Comparison of ENCODE assay signal across 32 cellular contexts in the genomic region with DNA sequence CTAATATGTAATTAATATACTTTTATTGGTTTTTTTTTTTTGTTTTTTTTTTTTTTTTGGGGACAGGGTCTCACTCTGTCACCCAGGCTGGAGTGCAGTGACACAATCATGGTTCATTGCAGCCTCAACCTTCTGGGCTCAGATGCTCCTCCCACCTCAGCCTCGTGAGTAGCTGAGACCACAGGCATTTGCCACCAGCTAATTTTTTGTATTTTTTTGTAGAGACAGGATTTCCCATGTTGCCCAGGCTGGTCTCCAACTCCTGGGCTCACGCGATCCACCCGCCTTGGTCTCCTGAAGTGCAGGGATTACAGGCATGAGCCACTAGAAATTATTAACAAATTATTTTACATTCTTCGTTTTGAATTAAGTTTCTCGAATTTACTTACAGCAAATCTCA. TPM values are rescaled to one million over a fixed set of nuclear protein-coding genes. Genes with fewer than 3 reads are reported as not detected.
DNase-seq lines count a peak whose midpoint lies in the region; ATAC-seq lines count a peak whose summit lies in the region.
"Had no signal": no experiment of that assay in that cellular context is flagged by ENCODE, and none has a peak within 500 bp of the region (broad histone marks: within the 10 kb centered on the region; RNA-seq: fewer than 3 reads in every experiment).

No MANE protein-coding gene starts in this region.

- peaks cover 6% of the 10 kb centered on the region for H3K27me3 Mint-ChIP-seq in T-helper 17 cell
- H3K27me3 Mint-ChIP-seq: activated CD8-positive, alpha-beta memory T cell treated with anti-CD3 and anti-CD28 coated beads, Interleukin-2, amount 10 ng/mL, durations not matched to agents 7 days and 5 days had no signal

- ATAC-seq in T-helper 17 cell = no peak
- ATAC-seq: activated CD8-positive, alpha-beta memory T cell treated with anti-CD3 and anti-CD28 coated beads, Interleukin-2, amount 10 ng/mL, durations not matched to agents 7 days and 5 days; activated naive CD8-positive, alpha-beta T cell treated with anti-CD3 and anti-CD28 coated beads, Interleukin-2, amount 50 U/mL, for 24 hours; CD8-positive, alpha-beta T cell; left ventricle myocardium superior; sciatic nerve had no signal

- H3K27me3 ChIP-seq in SJSA1 (replicated peaks) = no peaks in the 10 kb centered on the region
- H3K27me3 ChIP-seq: tibial nerve had no signal

- no peaks in the 10 kb centered on the region for H3K36me3 ChIP-seq in SJSA1
- H3K36me3 ChIP-seq: neutrophil, tibial nerve had no signal

- H3K4me1 Mint-ChIP-seq in T-helper 17 cell = peaks cover 11% of the 10 kb centered on the region

- H3K4me3 ChIP-seq in SJSA1 = no peak overlapping the region
- H3K4me3 ChIP-seq: coronary artery, tibial nerve had no signal

- H3K36me3 Mint-ChIP-seq in T-helper 17 cell (ENCODE audit: low read depth) = peaks cover 4% of the 10 kb centered on the region
- H3K36me3 Mint-ChIP-seq: activated CD8-positive, alpha-beta memory T cell treated with anti-CD3 and anti-CD28 coated beads, Interleukin-2, amount 10 ng/mL, durations not matched to agents 7 days and 5 days; CD8-positive, alpha-beta T cell had no signal

- DNase-seq in Daoy (ENCODE audit: low read depth) (peak; percentile 39), H4 (ENCODE audit: low spot score) (peak; percentile 49), SJSA1 (ENCODE audit: low read depth in 1 of 2, low spot score in 2 of 2) (peak; percentile 56 to 60), kidney tubule cell (ENCODE audit: low spot score) (peak; percentile 39), T-helper 17 cell (no peak), NCI-H446 treated with DMSO at 0.1 percent for 48 hours (lab: John Stamatoyannopoulos, UW) (no peak), hippocampal formation (lab: John Stamatoyannopoulos, UW) (no peak), Kasumi-1 (lab: John Stamatoyannopoulos, UW) (no peak)
- DNase-seq: activated CD4-positive, alpha-beta T cell treated with anti-CD3 and anti-CD28 coated beads, Interleukin-2, amount 50 U/mL, for 1 hour; activated CD4-positive, CD25-positive, alpha-beta regulatory T cell; activated CD8-positive, alpha-beta memory T cell treated with anti-CD3 and anti-CD28 coated beads, Interleukin-2, amount 10 ng/mL, durations not matched to agents 7 days and 5 days; activated naive CD8-positive, alpha-beta T cell treated with anti-CD3 and anti-CD28 coated beads, Interleukin-2, amount 50 U/mL, for 24 hours; activated T-cell treated with anti-CD3 and anti-CD28 coated beads, Interleukin-2, amount 50 U/mL, for 48 hours; caudate nucleus; CD8-positive, alpha-beta T cell; DMS 273 treated with DMSO at 0.1 percent for 48 hours; effector memory CD4-positive, alpha-beta T cell; glutamatergic neuron; left ventricle myocardium superior; NCI-H1048; NCI-H1694; NCI-H510A; SK-N-SH; stimulated activated CD4-positive, alpha-beta T cell treated with anti-CD3 and anti-CD28 coated beads, Interleukin-12 subunit alpha, Interleukin-12 subunit beta, amount 100 ng/mL, for 4 hours; stimulated activated CD4-positive, alpha-beta T cell treated with anti-CD3 and anti-CD28 coated beads, Interleukin-2, amount 100 ng/mL, for 48 hours had no signal

- H3K4me1 ChIP-seq in SJSA1 (replicated peaks) = peaks cover 31% of the 10 kb centered on the region

- H3K4me3 Mint-ChIP-seq in T-helper 17 cell = no peak overlapping the region
- H3K4me3 Mint-ChIP-seq: activated CD8-positive, alpha-beta memory T cell treated with anti-CD3 and anti-CD28 coated beads, Interleukin-2, amount 10 ng/mL, durations not matched to agents 7 days and 5 days; activated naive CD8-positive, alpha-beta T cell treated with anti-CD3 and anti-CD28 coated beads, Interleukin-2, amount 50 U/mL, for 24 hours; B cell; CD8-positive, alpha-beta T cell; T-helper 1 cell treated with Interleukin-12 subunit alpha and Interleukin-12 subunit beta and Interleukin-4 antibody, amounts not matched to agents 30 μg/mL and 1 μg/mL, for 36 hours had no signal

- H3K27ac ChIP-seq in SJSA1 = no peak overlapping the region
- H3K27ac ChIP-seq: coronary artery, neutrophil, tibial nerve had no signal

- no peaks in the 10 kb centered on the region for H3K9me3 ChIP-seq in SJSA1 (replicated peaks)
- no peaks in the 10 kb centered on the region for H3K9me3 ChIP-seq in T-helper 17 cell (ENCODE audit: control insufficient read depth, low read length, poor library complexity, severe bottlenecking)
- H3K9me3 ChIP-seq: neutrophil, SK-N-SH, tibial nerve had no signal

- no peak overlapping the region for H3K27ac Mint-ChIP-seq in T-helper 17 cell
- H3K27ac Mint-ChIP-seq: activated CD8-positive, alpha-beta memory T cell treated with anti-CD3 and anti-CD28 coated beads, Interleukin-2, amount 10 ng/mL, durations not matched to agents 7 days and 5 days; activated naive CD8-positive, alpha-beta T cell treated with anti-CD3 and anti-CD28 coated beads, Interleukin-2, amount 50 U/mL, for 24 hours; B cell; CD8-positive, alpha-beta T cell; T-helper 1 cell treated with Interleukin-12 subunit alpha and Interleukin-12 subunit beta and Interleukin-4 antibody, amounts not matched to agents 30 μg/mL and 1 μg/mL, for 36 hours had no signal

RNA-seq across cellular contexts. Expression of a gene that starts 16.8 kb away (rescaled TPM):
- total RNA-seq in Daoy (2014; rRNA removed; shearing (Covaris generic)) = 8.9 and 13.7 TPM in 2 replicates
- total RNA-seq in H4 (2014; rRNA removed; shearing (Covaris generic)) = 10.2 and 16.6 TPM in 2 replicates
- 14.5 and 34.0 TPM in 2 replicates for total RNA-seq in SJSA1 (2014; rRNA removed; shearing (Covaris generic))
- 100 to 1,000 TPM in 1 of 2 donors, 10 to 100 TPM in 1; 94.9 to 105 TPM for total RNA-seq in T-helper 17 cell

RNA-seq across cellular contexts. Expression of a gene that starts 35.1 kb away (rescaled TPM):
- 3.5 and 4.1 TPM in 2 replicates for total RNA-seq in Daoy (2014; rRNA removed; shearing (Covaris generic))
- total RNA-seq in H4 (2014; rRNA removed; shearing (Covaris generic)) = 0.31 and 1.8 TPM in 2 replicates
- total RNA-seq in SJSA1 (2014; rRNA removed; shearing (Covaris generic)) = 0.26 and 1.2 TPM in 2 replicates
- under 1 TPM; 0.60 to 0.75 TPM for total RNA-seq in T-helper 17 cell
- total RNA-seq: myocyte had no signal

Comparison
In these comparisons a context has a peak if more than half of its experiments do, and no peak if none do; other contexts are left out.
1. DNase-seq: peak in Daoy (single experiment), H4 (single experiment), SJSA1 (2 of 2) and kidney tubule cell (single experiment); none in T-helper 17 cell (0 of 3), NCI-H446 treated with DMSO at 0.1 percent for 48 hours (single experiment), hippocampal formation (0 of 2) and Kasumi-1 (0 of 2).